Comparison of ENCODE assay signal across 14 cellular contexts in genomic region chr17:8946476-8946875, GRCh38. TPM values are rescaled to one million over a fixed set of nuclear protein-coding genes. Genes with fewer than 3 reads are reported as not detected.
A peak's percentile ranks its signal among the peaks of the same experiment; 100 is the strongest.
DNase-seq lines count a peak whose midpoint lies in the region; ATAC-seq and TF ChIP-seq lines count a peak whose summit lies in the region.
"Had no signal": no experiment of that assay in that cellular context is flagged by ENCODE, and none has a peak within 500 bp of the region (broad histone marks: within the 10 kb centered on the region; RNA-seq: fewer than 3 reads in every experiment).

No MANE protein-coding gene starts in this region.

- H3K4me3 Mint-ChIP-seq in activated CD8-positive, alpha-beta T cell treated with anti-CD3 and anti-CD28 coated beads for 36 hours = no peak overlapping the region

- no peak for ATAC-seq in activated CD8-positive, alpha-beta T cell treated with anti-CD3 and anti-CD28 coated beads for 36 hours

- CTCF ChIA-PET in activated CD8-positive, alpha-beta T cell treated with anti-CD3 and anti-CD28 coated beads for 36 hours (lab: Charles Lee) = interaction anchor here (1.4 to 4.7 kb wide), 3 partner anchors 11 to 52 kb away, joined by 3 to 19 read pairs (median 12); no protein-coding TSS in a partner anchor

- POLR2A ChIA-PET in activated CD8-positive, alpha-beta T cell treated with anti-CD3 and anti-CD28 coated beads for 36 hours (lab: Charles Lee) = interaction anchor here (2.0 to 20.0 kb wide), 3 partner anchors 3 to 47 kb away, joined by 10 to 333 read pairs (median 333); partner anchors contain the start of gene PIK3R5

- TF ChIP-seq CTCF in activated CD8-positive, alpha-beta T cell treated with anti-CD3 and anti-CD28 coated beads for 36 hours (IDR thresholded peaks at IDR 0.05) = no peak

- H3K9me3 Mint-ChIP-seq in activated CD8-positive, alpha-beta T cell treated with anti-CD3 and anti-CD28 coated beads for 36 hours = peaks cover 19% of the 10 kb centered on the region

- peak overlapping the region; percentile 80 for H3K27ac Mint-ChIP-seq in activated CD8-positive, alpha-beta T cell treated with anti-CD3 and anti-CD28 coated beads for 36 hours
- H3K27ac Mint-ChIP-seq: progenitor cell of endocrine pancreas had no signal

- peak; percentile 22 for DNase-seq in AG08396 (ENCODE audit: low spot score)
- DNase-seq in Daoy (ENCODE audit: low read depth) = peak; percentile 56
- peak; percentile 59 for DNase-seq in activated CD8-positive, alpha-beta T cell treated with anti-CD3 and anti-CD28 coated beads for 36 hours
- peak; percentile 42 for DNase-seq in iris pigment epithelial cell (ENCODE audit: low read depth)
- no peak for DNase-seq in stimulated activated CD4-positive, alpha-beta T cell treated with anti-CD3 and anti-CD28 coated beads, Interleukin-4, amount 100 ng/mL, for 1 hour
- no peak for DNase-seq in NK-92 (lab: John Stamatoyannopoulos, UW; ENCODE audit: unreplicated experiment)
- DNase-seq in DMS 273 treated with DMSO at 0.1 percent for 48 hours (lab: John Stamatoyannopoulos, UW) = no peak
- no peak for DNase-seq in hepatic stellate cell (ENCODE audit: low spot score)
- DNase-seq: effector CD8-positive, alpha-beta T cell; NCI-H1105; NCI-H2227 treated with DMSO at 0.1 percent for 48 hours; stimulated activated CD4-positive, alpha-beta T cell treated with anti-CD3 and anti-CD28 coated beads, Interleukin-15, amount 100 ng/mL, for 24 hours had no signal

- peaks cover 86% of the 10 kb centered on the region for H3K4me1 Mint-ChIP-seq in activated CD8-positive, alpha-beta T cell treated with anti-CD3 and anti-CD28 coated beads for 36 hours (ENCODE audit: low read depth)

- H3K36me3 Mint-ChIP-seq in activated CD8-positive, alpha-beta T cell treated with anti-CD3 and anti-CD28 coated beads for 36 hours (ENCODE audit: low read depth) = peaks cover 69% of the 10 kb centered on the region

- intact Hi-C loops in activated CD8-positive, alpha-beta T cell treated with anti-CD3 and anti-CD28 coated beads for 36 hours (cut with micrococcal nuclease) = no loop called here

- H3K27me3 Mint-ChIP-seq in activated CD8-positive, alpha-beta T cell treated with anti-CD3 and anti-CD28 coated beads for 36 hours = no peaks in the 10 kb centered on the region

RNA-seq across cellular contexts. Expression of gene PIK3R5, which starts 19.0 kb away (rescaled TPM):
- not detected in 2 replicates for total RNA-seq in Daoy (2014; rRNA removed; shearing (Covaris generic))
- 10 to 100 TPM; 46.7 to 50.4 TPM for total RNA-seq in activated CD8-positive, alpha-beta T cell treated with anti-CD3 and anti-CD28 coated beads for 36 hours
- total RNA-seq: SJSA1 had no signal

Comparison
In these comparisons a context has a peak if more than half of its experiments do, and no peak if none do; other contexts are left out.
1. DNase-seq: peak in AG08396 (single experiment), Daoy (single experiment), activated CD8-positive, alpha-beta T cell treated with anti-CD3 and anti-CD28 coated beads for 36 hours (single experiment) and iris pigment epithelial cell (single experiment); none in stimulated activated CD4-positive, alpha-beta T cell treated with anti-CD3 and anti-CD28 coated beads, Interleukin-4, amount 100 ng/mL, for 1 hour (single experiment), NK-92 (single experiment), DMS 273 treated with DMSO at 0.1 percent for 48 hours (single experiment) and hepatic stellate cell (single experiment).
2. RNA of gene PIK3R5, which starts 19.0 kb away (total RNA-seq): 46.7 to 50.4 TPM in activated CD8-positive, alpha-beta T cell treated with anti-CD3 and anti-CD28 coated beads for 36 hours; not detected in Daoy; every median in the first group is over 10 times any median in the second.